In genomic region chr1:44947060-44947773, GRCh38 we compare ENCODE assay signal across 8 cellular contexts. TPM values are rescaled to one million over a fixed set of nuclear protein-coding genes. Genes with fewer than 3 reads are reported as not detected.
DNase-seq lines count a peak whose midpoint lies in the region; TF ChIP-seq lines count a peak whose summit lies in the region.

No MANE protein-coding gene starts in this region.

- H3K9ac ChIP-seq in BLaER1 treated with 17β-estradiol and CSF1 and Interleukin-3, amounts not matched to agents 10 nM and 100 nM: peak overlapping the region in 4 of 11 experiments; percentile 1 to 54 (median 4); a peak in 5 of 22 replicates

- H4K20me1 ChIP-seq in BLaER1 treated with 17β-estradiol and CSF1 and Interleukin-3, amounts not matched to agents 10 nM and 100 nM: peaks cover 0 to 29% (median 0%) of the 10 kb centered on the region in 11 experiments; a peak in 5 of 22 replicates

- no peak for TF ChIP-seq EP300 in ovary (IDR thresholded peaks at IDR 0.05)

- 1 to 7% (median 2%) methylated on average over 4 of the region's 4 CpGs for WGBS in ovary, 3 donors

- H3K36me3 ChIP-seq in BLaER1 treated with 17β-estradiol and CSF1 and Interleukin-3, amounts not matched to agents 10 nM and 100 nM: peaks cover 0 to 19% (median 5%) of the 10 kb centered on the region in 11 experiments; a peak in 10 of 22 replicates
- no peaks in the 10 kb centered on the region for H3K36me3 ChIP-seq in ovary

- TF ChIP-seq POLR2A in ovary (IDR thresholded peaks at IDR 0.05): no peak
- no peak for TF ChIP-seq POLR2A in erythroblast (IDR thresholded peaks at IDR 0.05; ENCODE audit: low read length)

- peak overlapping the region; percentile 55 to 90 (median 76) for H3K4me2 ChIP-seq in BLaER1 treated with 17β-estradiol and CSF1 and Interleukin-3, amounts not matched to agents 10 nM and 100 nM

- intact Hi-C loops in ovary (cut with DNase I): no loop called here

- H3K27ac ChIP-seq in BLaER1 treated with 17β-estradiol and CSF1 and Interleukin-3, amounts not matched to agents 10 nM and 100 nM: peak overlapping the region in 7 of 11 experiments; percentile 11 to 46 (median 13); a peak in 5 of 22 replicates
- peak overlapping the region in 1 of 2 donors; percentile 9 for H3K27ac ChIP-seq in ovary

- peak overlapping the region in 1 of 10 experiments; percentile 30; a peak in 1 of 20 replicates for H3K4me3 ChIP-seq in BLaER1 treated with 17β-estradiol and CSF1 and Interleukin-3, amounts not matched to agents 10 nM and 100 nM
- no peak overlapping the region for H3K4me3 ChIP-seq in ovary

- H3K27me3 ChIP-seq in BLaER1 treated with 17β-estradiol and CSF1 and Interleukin-3, amounts not matched to agents 10 nM and 100 nM: no peaks in the 10 kb centered on the region
- no peaks in the 10 kb centered on the region for H3K27me3 ChIP-seq in ovary

- H3K4me1 ChIP-seq in BLaER1 treated with 17β-estradiol and CSF1 and Interleukin-3, amounts not matched to agents 10 nM and 100 nM: peaks cover 15 to 39% (median 25%) of the 10 kb centered on the region in 10 experiments
- peaks cover 7% of the 10 kb centered on the region for H3K4me1 ChIP-seq in ovary (ENCODE audit: insufficient read depth)

- no peaks in the 10 kb centered on the region for H3K9me3 ChIP-seq in BLaER1 treated with 17β-estradiol and CSF1 and Interleukin-3, amounts not matched to agents 10 nM and 100 nM (replicated peaks in 1 of 11)
- no peaks in the 10 kb centered on the region for H3K9me3 ChIP-seq in ovary

- no peak for TF ChIP-seq CTCF in ovary (IDR thresholded peaks at IDR 0.05)

- DNase-seq in NCI-H446 (lab: John Stamatoyannopoulos, UW): peak; percentile 87 to 97
- DNase-seq in dermis blood vessel endothelial cell: peak; percentile 91
- peak in 4 of 5 donors; percentile 30 to 33 (median 31) for DNase-seq in ovary
- no peak for DNase-seq in kidney tubule cell (ENCODE audit: low spot score)
- DNase-seq in NCI-H2107 (lab: John Stamatoyannopoulos, UW): no peak
- no peak for DNase-seq in erythroblast (lab: John Stamatoyannopoulos, UW)
- DNase-seq in COLO829 (ENCODE audit: low spot score): no peak

RNA-seq across cellular contexts. Expression of gene EIF2B3, which starts 39.2 kb away (rescaled TPM):
- total RNA-seq in dermis blood vessel endothelial cell (22.8 and 26.5 TPM in 2 replicates), ovary (10 to 100 TPM; 15.0 to 34.5 (median 22.7) TPM)
- polyA plus RNA-seq in ovary: 10 to 100 TPM; 14.7 to 26.9 TPM

Comparison
In these comparisons a context has a peak if more than half of its experiments do, and no peak if none do; other contexts are left out.
1. DNase-seq: peak in NCI-H446 (2 of 2), dermis blood vessel endothelial cell (single experiment) and ovary (4 of 5); none in kidney tubule cell (single experiment), NCI-H2107 (single experiment), erythroblast (0 of 2) and COLO829 (single experiment).